Comparison of ENCODE assay signal across 19 cellular contexts in the genomic region with DNA sequence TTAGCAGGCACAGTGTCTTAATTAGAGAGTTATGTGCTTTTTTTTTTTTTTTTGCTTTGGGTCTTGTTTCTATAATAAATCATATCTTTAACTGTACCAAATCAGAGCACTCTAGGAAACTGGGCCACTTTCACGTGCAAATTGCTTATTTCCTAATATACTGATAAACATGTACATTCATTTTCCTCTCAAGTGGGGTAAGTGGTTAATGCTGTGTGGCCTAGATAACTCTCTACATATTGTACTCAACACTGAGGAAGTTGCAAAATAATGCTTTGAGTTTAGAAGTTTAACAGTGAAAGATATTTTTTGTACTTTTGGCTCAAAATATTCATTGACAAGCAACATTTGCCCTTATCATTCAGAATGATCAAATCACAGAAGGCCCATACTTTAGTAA.
"Had no signal": no experiment of that assay in that cellular context is flagged by ENCODE, and none has a peak within 500 bp of the region (broad histone marks: within the 10 kb centered on the region; RNA-seq: fewer than 3 reads in every experiment).

No MANE protein-coding gene starts in this region.

- H3K9me3 ChIP-seq: colonic mucosa, gastrocnemius medialis, heart right ventricle, spleen, stomach, thoracic aorta, transverse colon had no signal

- H3K27ac ChIP-seq: colonic mucosa, gastrocnemius medialis, heart right ventricle, parathyroid adenoma, spleen, stomach, thoracic aorta, transverse colon had no signal

- H3K9me3 Mint-ChIP-seq: endodermal cell; nephron progenitor cell; stimulated activated naive B cell treated with anti-CD40 and anti-IgM and Interleukin-4, amounts not matched to agents 10 μg/mL and 1 μg/mL and 100 μg/mL, for 72 hours had no signal

- H2AFZ ChIP-seq: parathyroid adenoma had no signal

- H3K79me2 ChIP-seq: parathyroid adenoma had no signal

- H3K4me3 Mint-ChIP-seq: endodermal cell; naive B cell; nephron progenitor cell; stimulated activated naive B cell treated with anti-CD40 and anti-IgM and Interleukin-4, amounts not matched to agents 10 μg/mL and 1 μg/mL and 100 μg/mL, for 72 hours had no signal

- H3K27me3 Mint-ChIP-seq: naive B cell; stimulated activated naive B cell treated with anti-CD40 and anti-IgM and Interleukin-4, amounts not matched to agents 10 μg/mL and 1 μg/mL and 100 μg/mL, for 72 hours had no signal

- H3K27ac Mint-ChIP-seq: endodermal cell; stimulated activated naive B cell treated with anti-CD40 and anti-IgM and Interleukin-4, amounts not matched to agents 10 μg/mL and 1 μg/mL and 100 μg/mL, for 72 hours had no signal

- H3K4me1 ChIP-seq: colonic mucosa, gastrocnemius medialis, spleen, stomach, transverse colon had no signal

- H3K4me1 Mint-ChIP-seq: naive B cell; nephron progenitor cell; stimulated activated naive B cell treated with anti-CD40 and anti-IgM and Interleukin-4, amounts not matched to agents 10 μg/mL and 1 μg/mL and 100 μg/mL, for 72 hours had no signal

- ATAC-seq: gastrocnemius medialis; heart right ventricle; sciatic nerve; stimulated activated naive B cell treated with anti-CD40 and anti-IgM and Interleukin-4, amounts not matched to agents 10 μg/mL and 1 μg/mL and 100 μg/mL, for 72 hours had no signal

- H3K27me3 ChIP-seq: colonic mucosa, gastrocnemius medialis, heart right ventricle, spleen, stomach, transverse colon had no signal

- H3K9ac ChIP-seq: parathyroid adenoma had no signal

- H3K36me3 ChIP-seq: colonic mucosa, thoracic aorta had no signal

- DNase-seq: colonic mucosa; dermis blood vessel endothelial cell; endodermal cell; erythroblast; gastrocnemius medialis; heart right ventricle; mesendoderm; naive B cell; nephron progenitor cell; spleen; stimulated activated CD4-positive, alpha-beta T cell treated with anti-CD3 and anti-CD28 coated beads, Interleukin-2, amount 100 ng/mL, for 24 hours; stimulated activated CD4-positive, alpha-beta T cell treated with anti-CD3 and anti-CD28 coated beads, Interleukin-4, amount 100 ng/mL, for 4 hours; stimulated activated naive B cell treated with anti-CD40 and anti-IgM and Interleukin-4, amounts not matched to agents 10 μg/mL and 1 μg/mL and 100 μg/mL, for 72 hours; stomach; substantia nigra; transverse colon had no signal

- H3K4me3 ChIP-seq: colonic mucosa, gastrocnemius medialis, heart right ventricle, spleen, stomach, thoracic aorta, transverse colon had no signal
